8 cellular contexts compared by ENCODE assay signal in genomic region chr20:51800132-51800721, GRCh38. TPM values are rescaled to one million over a fixed set of nuclear protein-coding genes. Genes with fewer than 3 reads are reported as not detected.
A peak's percentile ranks its signal among the peaks of the same experiment; 100 is the strongest.
DNase-seq lines count a peak whose midpoint lies in the region; ATAC-seq, FAIRE-seq and TF ChIP-seq lines count a peak whose summit lies in the region.

No MANE protein-coding gene starts in this region.

- in situ Hi-C loops in mammary epithelial cell (cut with MboI; ENCODE audit: low sequenced_read_pairs in 2 of 2), result no loop called here

- BruUV-seq in mammary epithelial cell (replicated peaks; lab: Mats Ljungman, UMichigan), result no TSS peak

- no peaks in the 10 kb centered on the region for H3K36me3 ChIP-seq in mammary epithelial cell (ENCODE audit: insufficient read depth, low read length)

- H3K4me2 ChIP-seq in mammary epithelial cell (ENCODE audit: insufficient read depth, low read depth, low read length), result peak overlapping the region; percentile 83

- no peak overlapping the region for H3K27ac ChIP-seq in mammary epithelial cell (ENCODE audit: insufficient read depth, low read depth, low read length)

- H3K4me1 ChIP-seq in mammary epithelial cell (ENCODE audit: insufficient read depth, low read length), result peaks cover 7% of the 10 kb centered on the region

- CTCF ChIA-PET in mammary epithelial cell (lab: Charles Lee; ENCODE audit: low non-redundant PET), result interaction anchor here (1.0 kb wide), 1 partner anchor 185 kb away, joined by 10 read pairs; no protein-coding TSS in a partner anchor

- peak; percentile 82 for FAIRE-seq in G401.6 (lab: Jason Lieb, UNC)

- H4K20me1 ChIP-seq in mammary epithelial cell (ENCODE audit: insufficient read depth, low read length), result no peaks in the 10 kb centered on the region

- intact Hi-C loops in mammary epithelial cell (cut with micrococcal nuclease), result loop anchor here (1.0 to 5.0 kb wide), 5 partner anchors 103 to 283 kb away; no protein-coding TSS in a partner anchor

- TF ChIP-seq POLR2A in NB4 (IDR thresholded peaks at IDR 0.05; ENCODE audit: extremely low read depth, insufficient read length), result no peak

- H3K9me3 ChIP-seq in mammary epithelial cell (replicated peaks; ENCODE audit: insufficient read depth, low read length), result no peaks in the 10 kb centered on the region

- peak overlapping the region; percentile 76 for H2AFZ ChIP-seq in mammary epithelial cell (ENCODE audit: low read depth, low read length)

- DNase-seq in NB4 (ENCODE audit: low read depth), result peak; percentile 45
- DNase-seq in UCSD-AML1 (lab: John Stamatoyannopoulos, UW; ENCODE audit: unreplicated experiment), result peak; percentile 48
- peak; percentile 8 for DNase-seq in mammary epithelial cell
- peak; percentile 47 for DNase-seq in kidney tubule cell (ENCODE audit: low spot score)
- peak; percentile 63 for DNase-seq in stimulated activated CD4-positive, alpha-beta T cell treated with anti-CD3 and anti-CD28 coated beads, Interleukin-4, amount 100 ng/mL, for 1 hour

- H3K9ac ChIP-seq in mammary epithelial cell (ENCODE audit: insufficient read depth, low read length), result no peak overlapping the region

- H3K79me2 ChIP-seq in mammary epithelial cell (ENCODE audit: insufficient read depth, low read length), result no peaks in the 10 kb centered on the region

- no peak overlapping the region for H3K4me3 ChIP-seq in NB4 (ENCODE audit: low read depth, low read length)
- peak overlapping the region; percentile 21 to 31 (median 22) for H3K4me3 ChIP-seq in mammary epithelial cell (replicated peaks in 1 of 3; ENCODE audit: insufficient read depth in 1 of 3, low read depth in 2 of 3, low read length in 3 of 3)

- TF ChIP-seq CTCF in NB4 (IDR thresholded peaks at IDR 0.05; ENCODE audit: low read depth, low read length) (peak; percentile 88), mammary epithelial cell (conservative IDR thresholded peaks at IDR 0.05 in 1 of 2, IDR thresholded peaks at IDR 0.05 in 1 of 2; ENCODE audit: extremely low read depth in 1 of 2, insufficient read depth in 1 of 2, low read depth in 1 of 2, low read length in 2 of 2) (peak; percentile 61 to 93)

- ATAC-seq in HG03095 (IDR thresholded peaks at IDR 0.05; ENCODE audit: unreplicated experiment), result no peak
- ATAC-seq in GM18511 (IDR thresholded peaks at IDR 0.05; ENCODE audit: unreplicated experiment), result no peak

- H3K27me3 ChIP-seq in mammary epithelial cell (ENCODE audit: insufficient read depth, low read length), result peaks cover 17% of the 10 kb centered on the region

- WGBS in mammary epithelial cell (ENCODE audit: low coverage, missing lambda C conversion rate), result 0% methylated on average over 2 of the region's 31 CpGs

- dilution Hi-C loops in mammary epithelial cell (cut with HindIII; ENCODE audit: low sequenced_read_pairs), result no loop called here

RNA-seq across cellular contexts. Expression of gene SALL4, which starts 2.1 kb away (rescaled TPM):
- total RNA-seq in mammary epithelial cell, result under 1 TPM; under 0.01 to 0.21 TPM
- not detected for polyA plus RNA-seq in mammary epithelial cell
- polyA minus RNA-seq in mammary epithelial cell, result not detected

RNA-seq across cellular contexts. Expression of gene ATP9A, which starts 32.0 kb away (rescaled TPM):
- 10 to 100 TPM in 1 of 2 donors, 1 to 10 TPM in 1; 9.5 to 37.0 TPM for total RNA-seq in mammary epithelial cell
- 2.2 TPM for polyA plus RNA-seq in mammary epithelial cell
- 6.0 TPM for polyA minus RNA-seq in mammary epithelial cell

Comparison
In these comparisons a context has a peak if more than half of its experiments do, and no peak if none do; other contexts are left out.
1. DNase-seq: peak in every context shown above with its lines; median percentile 63 in stimulated activated CD4-positive, alpha-beta T cell treated with anti-CD3 and anti-CD28 coated beads, Interleukin-4, amount 100 ng/mL, for 1 hour; 48 in UCSD-AML1; 47 in kidney tubule cell; 45 in NB4; 8 in mammary epithelial cell.